Comparison of ENCODE assay signal across 17 cellular contexts in the genomic region with DNA sequence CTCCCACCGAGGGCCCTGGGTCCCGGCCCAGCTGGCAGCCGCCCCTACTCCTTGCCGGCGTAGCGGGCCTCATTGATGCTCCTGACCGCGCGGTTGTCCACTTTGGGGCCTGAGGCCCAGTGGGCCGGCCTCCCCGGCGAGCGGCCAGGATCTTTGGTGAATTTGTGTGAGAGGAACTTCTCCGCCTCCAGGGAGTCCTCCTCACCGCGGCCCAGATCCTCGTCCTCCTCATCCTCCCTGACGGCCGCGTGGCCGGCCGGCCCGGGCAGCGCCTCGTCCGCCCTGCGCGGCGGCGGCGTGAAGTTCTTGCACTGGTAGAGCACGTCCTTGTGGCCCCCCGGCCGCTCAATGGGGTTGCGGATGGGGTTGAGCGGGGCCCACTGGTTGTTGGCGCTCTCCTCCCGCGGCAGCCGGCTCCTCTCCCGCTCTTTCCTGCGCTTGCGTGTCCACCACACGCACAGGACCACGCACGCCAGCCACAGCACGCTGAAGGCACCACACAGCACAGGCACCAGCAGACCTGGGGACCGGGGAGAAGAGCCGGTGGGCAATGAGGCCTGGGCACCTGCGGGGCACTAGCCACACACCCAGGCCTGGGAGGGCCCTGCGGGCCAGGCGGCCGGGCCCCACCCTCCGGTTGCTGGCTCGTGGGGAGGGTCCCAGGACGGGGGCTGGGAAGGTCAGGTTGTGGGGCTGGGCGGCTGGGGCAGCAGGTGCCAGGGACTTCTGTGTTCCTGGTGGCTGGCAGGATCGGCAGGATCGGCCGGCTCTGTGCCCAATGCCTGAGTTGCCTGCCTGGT. TPM values are rescaled to one million over a fixed set of nuclear protein-coding genes. Genes with fewer than 3 reads are reported as not detected.
DNase-seq lines count a peak whose midpoint lies in the region; ATAC-seq and TF ChIP-seq lines count a peak whose summit lies in the region.
"Had no signal": no experiment of that assay in that cellular context is flagged by ENCODE, and none has a peak within 500 bp of the region (broad histone marks: within the 10 kb centered on the region; RNA-seq: fewer than 3 reads in every experiment).

No MANE protein-coding gene starts in this region.

- DNase-seq in left ventricle myocardium superior (peak; percentile 22), heart right ventricle (no peak), RWPE2 (ENCODE audit: low spot score) (peak; percentile 77), left lung (peak; percentile 18 to 78), transverse colon (peak; percentile 5), iPS-NIHi7 (ENCODE audit: extremely low spot score) (no peak)
- DNase-seq: ACHN; CD8-positive, alpha-beta T cell; DND-41; GDM1; NCI-H146; NCI-H226; NCI-H526 treated with DMSO at 0.1 percent for 48 hours; OCI-M1; RPMI8226 had no signal

- TF ChIP-seq CTCF in heart right ventricle (IDR thresholded peaks at IDR 0.05), result no peak
- TF ChIP-seq CTCF in RWPE2 (IDR thresholded peaks at IDR 0.05; ENCODE audit: poor library complexity, severe bottlenecking), result no peak
- no peak for TF ChIP-seq CTCF in left lung (IDR thresholded peaks at IDR 0.05)
- TF ChIP-seq CTCF in transverse colon (IDR thresholded peaks at IDR 0.05), result no peak

- intact Hi-C loops in left ventricle myocardium superior (cut with micrococcal nuclease) (no loop called here), heart right ventricle (cut with DNase I) (no loop called here), left lung (cut with DNase I) (no loop called here), transverse colon (cut with DNase I; ENCODE audit: low total_unique reads) (no loop called here)

- no peak for TF ChIP-seq EP300 in transverse colon (IDR thresholded peaks at IDR 0.05; ENCODE audit: low read depth)

- no peaks in the 10 kb centered on the region for H3K4me1 ChIP-seq in heart right ventricle
- H3K4me1 ChIP-seq in RWPE2 (ENCODE audit: insufficient read depth, poor library complexity, severe bottlenecking), result no peaks in the 10 kb centered on the region
- H3K4me1 ChIP-seq in left lung, result no peaks in the 10 kb centered on the region
- no peaks in the 10 kb centered on the region for H3K4me1 ChIP-seq in transverse colon

- WGBS in heart right ventricle, 2 donors, result 96 to 98% methylated on average over 59 to 60 of the region's 60 CpGs
- 97% methylated on average over 52 of the region's 60 CpGs; no CpG with 5 or more reads in 1 of the 2 donors for WGBS in transverse colon (ENCODE audit: low coverage in 1 of 2), 2 donors

- H3K27ac ChIP-seq in heart right ventricle (no peak overlapping the region), RWPE2 (ENCODE audit: poor library complexity, severe bottlenecking) (no peak overlapping the region), left lung (no peak overlapping the region), transverse colon (no peak overlapping the region)

- no peak for TF ChIP-seq POLR2A in transverse colon (IDR thresholded peaks at IDR 0.05)

- ATAC-seq in left ventricle myocardium superior (no peak), heart right ventricle (no peak), RWPE2 (ENCODE audit: low read depth) (no peak), left lung (no peak), HG02973 (IDR thresholded peaks at IDR 0.05; ENCODE audit: unreplicated experiment) (no peak)
- ATAC-seq: CD8-positive, alpha-beta T cell; HCT116 had no signal

- H3K36me3 ChIP-seq in heart right ventricle (peaks cover 0 to 69% (median 15%) of the 10 kb centered on the region in 9 donors), RWPE2 (ENCODE audit: low read depth) (peaks cover 40% of the 10 kb centered on the region), left lung (peaks cover 0 to 64% of the 10 kb centered on the region in 2 donors), transverse colon (no peaks in the 10 kb centered on the region)

- no peak overlapping the region for H3K4me3 ChIP-seq in heart right ventricle
- H3K4me3 ChIP-seq in RWPE2 (ENCODE audit: severe bottlenecking), result no peak overlapping the region
- H3K4me3 ChIP-seq in left lung, result no peak overlapping the region
- no peak overlapping the region for H3K4me3 ChIP-seq in transverse colon

- H3K27me3 ChIP-seq in heart right ventricle (no peaks in the 10 kb centered on the region), RWPE2 (ENCODE audit: insufficient read depth, poor library complexity, severe bottlenecking) (no peaks in the 10 kb centered on the region), left lung (no peaks in the 10 kb centered on the region), transverse colon (no peaks in the 10 kb centered on the region)

- in situ Hi-C loops in transverse colon (cut with MboI; ENCODE audit: low pct_ligation_motif_present in 1 of 4, low pct_unique_long_range_greater_than_20kb in 1 of 4, low sequenced_read_pairs in 3 of 4), result no loop called here

- peaks cover 0 to 25% (median 13%) of the 10 kb centered on the region in 11 donors for H3K9me3 ChIP-seq in heart right ventricle
- peaks cover 4% of the 10 kb centered on the region for H3K9me3 ChIP-seq in RWPE2 (ENCODE audit: severe bottlenecking)
- peaks cover 0 to 22% of the 10 kb centered on the region in 2 donors for H3K9me3 ChIP-seq in left lung
- peaks cover 0 to 9% of the 10 kb centered on the region in 2 donors for H3K9me3 ChIP-seq in transverse colon

RNA-seq across cellular contexts. Expression of gene JAG2, which starts 25.7 kb away (rescaled TPM):
- 33.6 TPM for total RNA-seq in left ventricle myocardium superior
- 10 to 100 TPM; 18.5 to 42.4 (median 26.3) TPM for total RNA-seq in heart right ventricle
- polyA plus RNA-seq in heart right ventricle, result 10 to 100 TPM; 23.7 to 45.5 TPM
- total RNA-seq in left lung, result 10 to 100 TPM; 32.0 to 34.2 TPM
- 10 to 100 TPM in 1 of 4 donors, 1 to 10 TPM in 3; 5.4 to 29.9 (median 6.6) TPM for total RNA-seq in transverse colon

RNA-seq across cellular contexts. Expression of gene NUDT14, which starts 38.3 kb away (rescaled TPM):
- total RNA-seq in left ventricle myocardium superior (34.7 TPM), heart right ventricle (10 to 100 TPM; 18.9 to 33.9 (median 29.6) TPM), left lung (10 to 100 TPM; 52.5 to 77.5 TPM), transverse colon (10 to 100 TPM; 17.0 to 53.9 (median 32.6) TPM)
- polyA plus RNA-seq in heart right ventricle, result 10 to 100 TPM; 15.1 to 31.1 TPM

Comparison
In these comparisons a context has a peak if more than half of its experiments do, and no peak if none do; other contexts are left out.
1. DNase-seq: peak in left ventricle myocardium superior (single experiment), RWPE2 (single experiment), left lung (2 of 2) and transverse colon (single experiment); none in heart right ventricle (0 of 2) and iPS-NIHi7 (single experiment).